Comparison of ENCODE assay signal across 8 cellular contexts in genomic region chr6:30396833-30397479, GRCh38. TPM values are rescaled to one million over a fixed set of nuclear protein-coding genes. Genes with fewer than 3 reads are reported as not detected.
A peak's percentile ranks its signal among the peaks of the same experiment; 100 is the strongest.
DNase-seq lines count a peak whose midpoint lies in the region; ATAC-seq and TF ChIP-seq lines count a peak whose summit lies in the region.

No MANE protein-coding gene starts in this region.

- H3K4me1 ChIP-seq in CD4-positive, alpha-beta memory T cell (ENCODE audit: insufficient read depth, low read length), result no peaks in the 10 kb centered on the region

- H3K36me3 Mint-ChIP-seq in CD4-positive, alpha-beta memory T cell, result no peaks in the 10 kb centered on the region

- no peak for ATAC-seq in GM19035 (IDR thresholded peaks at IDR 0.05; ENCODE audit: unreplicated experiment)

- H3K4me3 Mint-ChIP-seq in CD4-positive, alpha-beta memory T cell, result no peak overlapping the region

- in situ Hi-C loops in brain microvascular endothelial cell (cut with HindIII; ENCODE audit: low pct_ligation_motif_present, low sequenced_read_pairs), result no loop called here

- POLR2A ChIA-PET in CD4-positive, alpha-beta memory T cell (lab: Charles Lee; ENCODE audit: partially characterized antibody), result no interaction called here

- H3K9me3 Mint-ChIP-seq in CD4-positive, alpha-beta memory T cell, result peaks cover 0 to 1% (median 0%) of the 10 kb centered on the region in 8 donors

- intact Hi-C loops in CD4-positive, alpha-beta memory T cell (cut with micrococcal nuclease), result loop anchor here (1.0 to 2.0 kb wide), 4 partner anchors 40 to 294 kb away; no protein-coding TSS in a partner anchor

- H3K27ac ChIP-seq in CD4-positive, alpha-beta memory T cell (ENCODE audit: low read depth, low read length), result no peak overlapping the region
- H3K27ac ChIP-seq in VCaP, result no peak overlapping the region
- H3K27ac ChIP-seq in brain microvascular endothelial cell, result no peak overlapping the region

- H3K9me3 ChIP-seq in CD4-positive, alpha-beta memory T cell (ENCODE audit: control insufficient read depth in 1 of 2, low read length in 2 of 2), result no peaks in the 10 kb centered on the region

- TF ChIP-seq CTCF in VCaP (conservative IDR thresholded peaks at IDR 0.05), result peak; percentile 95
- TF ChIP-seq CTCF in brain microvascular endothelial cell (IDR thresholded peaks at IDR 0.05; ENCODE audit: low read depth, low read length, missing control alignments), result peak; percentile 94

- CTCF ChIA-PET in CD4-positive, alpha-beta memory T cell (lab: Charles Lee; ENCODE audit: partially characterized antibody), result interaction anchor here (0.6 to 5.0 kb wide), 9 partner anchors 8 to 198 kb away, joined by 3 to 34 read pairs (median 6); no protein-coding TSS in a partner anchor

- DNase-seq in CD4-positive, alpha-beta memory T cell, result peak; percentile 72 to 77 (median 75)
- peak; percentile 51 for DNase-seq in H4 (ENCODE audit: low spot score)
- peak; percentile 11 for DNase-seq in NCI-H2029 treated with DMSO at 0.1 percent for 48 hours (lab: John Stamatoyannopoulos, UW)
- DNase-seq in brain microvascular endothelial cell, result peak; percentile 58
- peak; percentile 96 for DNase-seq in iPS-NIHi11 (ENCODE audit: low spot score)
- peak; percentile 76 to 86 (median 85) for DNase-seq in stimulated activated CD4-positive, alpha-beta T cell treated with anti-CD3 and anti-CD28 coated beads, Interleukin-12 subunit alpha, Interleukin-12 subunit beta, amount 100 ng/mL, for 48 hours (ENCODE audit: low read depth in 2 of 3, low spot score in 1 of 3)

- no peak overlapping the region for H3K4me3 ChIP-seq in CD4-positive, alpha-beta memory T cell (ENCODE audit: low read length in 2 of 2)
- no peak overlapping the region for H3K4me3 ChIP-seq in brain microvascular endothelial cell (ENCODE audit: low read depth, low read length)

- no peaks in the 10 kb centered on the region for H3K36me3 ChIP-seq in CD4-positive, alpha-beta memory T cell (ENCODE audit: insufficient read depth, low read length)
- no peaks in the 10 kb centered on the region for H3K36me3 ChIP-seq in brain microvascular endothelial cell (replicated peaks)

- H3K27me3 Mint-ChIP-seq in CD4-positive, alpha-beta memory T cell, result peaks cover 11 to 26% of the 10 kb centered on the region in 2 donors

- H3K27ac Mint-ChIP-seq in CD4-positive, alpha-beta memory T cell, result no peak overlapping the region

- H3K27me3 ChIP-seq in CD4-positive, alpha-beta memory T cell (ENCODE audit: insufficient read depth, low read length), result no peaks in the 10 kb centered on the region
- peaks cover 18% of the 10 kb centered on the region for H3K27me3 ChIP-seq in brain microvascular endothelial cell (replicated peaks)

- H3K4me1 Mint-ChIP-seq in CD4-positive, alpha-beta memory T cell, result peaks cover 0 to 5% (median 0%) of the 10 kb centered on the region in 4 donors

RNA-seq across cellular contexts. Expression of gene RPP21, which starts 52.0 kb away (rescaled TPM):
- 10 to 100 TPM; 51.6 to 57.6 TPM for total RNA-seq in CD4-positive, alpha-beta memory T cell
- polyA plus RNA-seq in CD4-positive, alpha-beta memory T cell, result 10 to 100 TPM; 81.6 to 81.8 TPM
- 48.2 and 71.3 TPM in 2 replicates for total RNA-seq in H4 (2014; rRNA removed; shearing (Covaris generic))

Comparison
In these comparisons a context has a peak if more than half of its experiments do, and no peak if none do; other contexts are left out.
1. DNase-seq: peak in every context shown above with its lines; median percentile 96 in iPS-NIHi11; 85 in stimulated activated CD4-positive, alpha-beta T cell treated with anti-CD3 and anti-CD28 coated beads, Interleukin-12 subunit alpha, Interleukin-12 subunit beta, amount 100 ng/mL, for 48 hours; 75 in CD4-positive, alpha-beta memory T cell; 58 in brain microvascular endothelial cell; 51 in H4; 11 in NCI-H2029 treated with DMSO at 0.1 percent for 48 hours.